In genomic region chr19:1905863-1906375, GRCh38 we compare ENCODE assay signal across 8 cellular contexts. TPM values are rescaled to one million over a fixed set of nuclear protein-coding genes. Genes with fewer than 3 reads are reported as not detected.
A peak's percentile ranks its signal among the peaks of the same experiment; 100 is the strongest.
DNase-seq lines count a peak whose midpoint lies in the region; ATAC-seq, FAIRE-seq and TF ChIP-seq lines count a peak whose summit lies in the region.

No MANE protein-coding gene starts in this region.

- peaks cover 52% of the 10 kb centered on the region for H3K79me2 ChIP-seq in astrocyte (ENCODE audit: insufficient read depth, low read length)

- 70% methylated on average over 10 of the region's 15 CpGs for WGBS in right lobe of liver (ENCODE audit: insufficient coverage, low coverage, low lambda C conversion rate, missing lambda C conversion rate)
- 89% methylated on average over 15 of the region's 15 CpGs for whole genome bisulfite sequencing in thymus

- H3K4me1 ChIP-seq in astrocyte (ENCODE audit: insufficient read depth, low read length) (peaks cover 10% of the 10 kb centered on the region), right lobe of liver (peaks cover 0 to 13% (median 0%) of the 10 kb centered on the region in 4 donors), thymus (ENCODE audit: control insufficient read depth, insufficient read depth, low read length) (peaks cover 20% of the 10 kb centered on the region)

- no peak for DNase-seq in activated CD8-positive, alpha-beta memory T cell treated with anti-CD3 and anti-CD28 coated beads, Interleukin-2, amount 10 ng/mL, durations not matched to agents 7 days and 5 days
- no peak for DNase-seq in activated CD8-positive, alpha-beta memory T cell treated with anti-CD3 and anti-CD28 coated beads, Interleukin-2, amount 50 U/mL, for 48 hours
- DNase-seq in astrocyte (ENCODE audit: low read depth) (no peak), right lobe of liver (no peak), UCSD-AML1 (lab: John Stamatoyannopoulos, UW; ENCODE audit: unreplicated experiment) (no peak)
- no peak for DNase-seq in activated effector memory CD4-positive, alpha-beta T cell treated with anti-CD3 and anti-CD28 coated beads, Interleukin-2, amount 50 U/mL, for 16 hours

- peak overlapping the region; percentile 66 for H3K4me3 ChIP-seq in astrocyte (ENCODE audit: insufficient read depth, low read depth, low read length)
- peak overlapping the region; percentile 51 to 72 (median 63) for H3K4me3 ChIP-seq in right lobe of liver
- H3K4me3 ChIP-seq in thymus (ENCODE audit: low read length): peak overlapping the region; percentile 87

- H3K27ac ChIP-seq in astrocyte (ENCODE audit: low read depth, low read length): peak overlapping the region; percentile 75
- H3K27ac ChIP-seq in right lobe of liver: peak overlapping the region; percentile 31 to 79 (median 48)
- peak overlapping the region; percentile 92 for H3K27ac ChIP-seq in thymus (ENCODE audit: low read depth)

- CTCF ChIA-PET in activated CD8-positive, alpha-beta memory T cell treated with anti-CD3 and anti-CD28 coated beads, Interleukin-2, amount 10 ng/mL, durations not matched to agents 7 days and 5 days (lab: Charles Lee): interaction anchor here (0.6 to 1.6 kb wide), 5 partner anchors 9 to 41 kb away, joined by 3 to 11 read pairs (median 4); no protein-coding TSS in a partner anchor

- H3K27ac Mint-ChIP-seq in activated CD8-positive, alpha-beta memory T cell treated with anti-CD3 and anti-CD28 coated beads, Interleukin-2, amount 10 ng/mL, durations not matched to agents 7 days and 5 days: peak overlapping the region; percentile 80
- H3K27ac Mint-ChIP-seq in astrocyte (ENCODE audit: unreplicated experiment): peak overlapping the region; percentile 90

- no peaks in the 10 kb centered on the region for H3K9me3 Mint-ChIP-seq in activated CD8-positive, alpha-beta memory T cell treated with anti-CD3 and anti-CD28 coated beads, Interleukin-2, amount 10 ng/mL, durations not matched to agents 7 days and 5 days (ENCODE audit: low read depth)
- no peaks in the 10 kb centered on the region for H3K9me3 Mint-ChIP-seq in astrocyte (ENCODE audit: unreplicated experiment)

- intact Hi-C loops in right lobe of liver (cut with DNase I): no loop called here

- H3K36me3 Mint-ChIP-seq in activated CD8-positive, alpha-beta memory T cell treated with anti-CD3 and anti-CD28 coated beads, Interleukin-2, amount 10 ng/mL, durations not matched to agents 7 days and 5 days: peaks cover 2% of the 10 kb centered on the region
- no peaks in the 10 kb centered on the region for H3K36me3 Mint-ChIP-seq in astrocyte (ENCODE audit: low read depth, unreplicated experiment)

- no peak for TF ChIP-seq CTCF in astrocyte (IDR thresholded peaks at IDR 0.05; ENCODE audit: insufficient read depth, low read depth, low read length)
- TF ChIP-seq CTCF in right lobe of liver (IDR thresholded peaks at IDR 0.05): no peak

- peaks cover 35% of the 10 kb centered on the region for H4K20me1 ChIP-seq in astrocyte (ENCODE audit: insufficient read depth, low read length)

- peak overlapping the region; percentile 82 for H3K4me3 Mint-ChIP-seq in activated CD8-positive, alpha-beta memory T cell treated with anti-CD3 and anti-CD28 coated beads, Interleukin-2, amount 10 ng/mL, durations not matched to agents 7 days and 5 days
- H3K4me3 Mint-ChIP-seq in astrocyte (ENCODE audit: unreplicated experiment): peak overlapping the region; percentile 93

- H3K9ac ChIP-seq in astrocyte (ENCODE audit: low read length): peak overlapping the region; percentile 78

- no peak for FAIRE-seq in astrocyte (lab: Jason Lieb, UNC)

- H3K27me3 Mint-ChIP-seq in activated CD8-positive, alpha-beta memory T cell treated with anti-CD3 and anti-CD28 coated beads, Interleukin-2, amount 10 ng/mL, durations not matched to agents 7 days and 5 days: no peaks in the 10 kb centered on the region
- H3K27me3 Mint-ChIP-seq in astrocyte (ENCODE audit: low read depth, unreplicated experiment): no peaks in the 10 kb centered on the region

- H3K27me3 ChIP-seq in astrocyte (ENCODE audit: insufficient read depth, low read length) (no peaks in the 10 kb centered on the region), right lobe of liver (no peaks in the 10 kb centered on the region), thymus (ENCODE audit: control insufficient read depth, insufficient read depth) (no peaks in the 10 kb centered on the region)

- no peaks in the 10 kb centered on the region for H3K9me3 ChIP-seq in astrocyte (ENCODE audit: insufficient read depth, low read depth, low read length)
- no peaks in the 10 kb centered on the region for H3K9me3 ChIP-seq in right lobe of liver
- H3K9me3 ChIP-seq in thymus (ENCODE audit: control insufficient read depth): peaks cover 1% of the 10 kb centered on the region

- H3K4me1 Mint-ChIP-seq in activated CD8-positive, alpha-beta memory T cell treated with anti-CD3 and anti-CD28 coated beads, Interleukin-2, amount 10 ng/mL, durations not matched to agents 7 days and 5 days: peaks cover 48% of the 10 kb centered on the region
- H3K4me1 Mint-ChIP-seq in astrocyte (ENCODE audit: low read depth, unreplicated experiment): peaks cover 7% of the 10 kb centered on the region

- H3K4me2 ChIP-seq in astrocyte (ENCODE audit: low read length): peak overlapping the region; percentile 84

- no peak for ATAC-seq in activated CD8-positive, alpha-beta memory T cell treated with anti-CD3 and anti-CD28 coated beads, Interleukin-2, amount 10 ng/mL, durations not matched to agents 7 days and 5 days
- ATAC-seq in right lobe of liver (no peak), HG03280 (IDR thresholded peaks at IDR 0.05; ENCODE audit: unreplicated experiment) (no peak)

- H3K36me3 ChIP-seq in astrocyte (ENCODE audit: insufficient read depth, low read length) (no peaks in the 10 kb centered on the region), right lobe of liver (no peaks in the 10 kb centered on the region), thymus (ENCODE audit: control insufficient read depth, insufficient read depth) (no peaks in the 10 kb centered on the region)

- no peak for TF ChIP-seq POLR2A in right lobe of liver (IDR thresholded peaks at IDR 0.05)

- H2AFZ ChIP-seq in astrocyte (ENCODE audit: low read depth, low read length): peak overlapping the region; percentile 81

RNA-seq across cellular contexts. Expression of gene ADAT3, which starts 0.7 kb away (rescaled TPM):
- 10 to 100 TPM in 1 of 2 experiments, 1 to 10 TPM in 1; 9.3 to 11.4 TPM for total RNA-seq in activated CD8-positive, alpha-beta memory T cell treated with anti-CD3 and anti-CD28 coated beads, Interleukin-2, amount 10 ng/mL, durations not matched to agents 7 days and 5 days
- 3.7 and 5.7 TPM in 2 replicates for total RNA-seq in astrocyte
- 1 to 10 TPM; 1.8 to 5.3 (median 2.7) TPM for total RNA-seq in right lobe of liver
- 4.5 TPM for polyA plus RNA-seq in thymus

RNA-seq across cellular contexts. Expression of gene SCAMP4, which starts 0.7 kb away (rescaled TPM):
- total RNA-seq in activated CD8-positive, alpha-beta memory T cell treated with anti-CD3 and anti-CD28 coated beads, Interleukin-2, amount 10 ng/mL, durations not matched to agents 7 days and 5 days: 10 to 100 TPM; 32.9 to 34.8 TPM
- total RNA-seq in astrocyte (72.2 and 73.4 TPM in 2 replicates), right lobe of liver (10 to 100 TPM; 22.1 to 60.6 (median 24.4) TPM)
- polyA plus RNA-seq in thymus: 21.9 TPM

RNA-seq across cellular contexts. Expression of gene ABHD17A, which starts 20.6 kb away (rescaled TPM):
- 100 to 1,000 TPM; 156 to 189 TPM for total RNA-seq in activated CD8-positive, alpha-beta memory T cell treated with anti-CD3 and anti-CD28 coated beads, Interleukin-2, amount 10 ng/mL, durations not matched to agents 7 days and 5 days
- total RNA-seq in astrocyte (56.7 and 61.4 TPM in 2 replicates), right lobe of liver (10 to 100 TPM; 20.4 to 49.5 (median 23.5) TPM)
- 90.4 TPM for polyA plus RNA-seq in thymus

RNA-seq across cellular contexts. Expression of gene CSNK1G2, which starts 35.1 kb away (rescaled TPM):
- total RNA-seq in activated CD8-positive, alpha-beta memory T cell treated with anti-CD3 and anti-CD28 coated beads, Interleukin-2, amount 10 ng/mL, durations not matched to agents 7 days and 5 days: 100 to 1,000 TPM; 114 to 129 TPM
- 60.8 and 64.1 TPM in 2 replicates for total RNA-seq in astrocyte
- total RNA-seq in right lobe of liver: 10 to 100 TPM; 14.4 to 35.2 (median 22.6) TPM
- polyA plus RNA-seq in thymus: 80.9 TPM

RNA-seq across cellular contexts. Expression of gene KLF16, which starts 42.5 kb away (rescaled TPM):
- 10 to 100 TPM; 22.6 to 28.1 TPM for total RNA-seq in activated CD8-positive, alpha-beta memory T cell treated with anti-CD3 and anti-CD28 coated beads, Interleukin-2, amount 10 ng/mL, durations not matched to agents 7 days and 5 days
- total RNA-seq in astrocyte: 52.4 and 58.1 TPM in 2 replicates
- 10 to 100 TPM in 5 of 6 experiments, 1 to 10 TPM in 1; 9.9 to 23.6 (median 10.8) TPM for total RNA-seq in right lobe of liver
- polyA plus RNA-seq in thymus: 8.4 TPM
